In genomic region chr1:46569909-46570725, GRCh38 we compare ENCODE assay signal across 21 cellular contexts. TPM values are rescaled to one million over a fixed set of nuclear protein-coding genes. Genes with fewer than 3 reads are reported as not detected.
DNase-seq lines count a peak whose midpoint lies in the region; ATAC-seq and TF ChIP-seq lines count a peak whose summit lies in the region.
"Had no signal": no experiment of that assay in that cellular context is flagged by ENCODE, and none has a peak within 500 bp of the region (broad histone marks: within the 10 kb centered on the region; RNA-seq: fewer than 3 reads in every experiment).

No MANE protein-coding gene starts in this region.

- H2BK5ac ChIP-seq in mesenchymal stem cell (ENCODE audit: low read depth, low read length, poor library complexity, severe bottlenecking): no peak overlapping the region

- intact Hi-C loops in right cardiac atrium (cut with DNase I): no loop called here
- intact Hi-C loops in mucosa of descending colon (cut with DNase I, micrococcal nuclease): no loop called here

- no peak overlapping the region for H3K14ac ChIP-seq in mesenchymal stem cell (ENCODE audit: low read length in 2 of 2)

- H3K4ac ChIP-seq in mesenchymal stem cell (ENCODE audit: low read depth in 1 of 2, low read length in 2 of 2): no peak overlapping the region

- ATAC-seq in right cardiac atrium (no peak), mucosa of descending colon (peak; percentile 68), HG02798 (IDR thresholded peaks at IDR 0.05; ENCODE audit: poor library complexity, unreplicated experiment) (no peak)

- H3K4me3 ChIP-seq in right cardiac atrium (ENCODE audit: low read length): no peak overlapping the region
- H3K4me3 ChIP-seq in right atrium auricular region: no peak overlapping the region
- no peak overlapping the region for H3K4me3 ChIP-seq in fibroblast of pulmonary artery (replicated peaks; ENCODE audit: low read depth, low read length)
- no peak overlapping the region for H3K4me3 ChIP-seq in mucosa of descending colon
- H3K4me3 ChIP-seq in mesenchymal stem cell (ENCODE audit: insufficient read depth in 1 of 2, low read depth in 1 of 2, low read length in 2 of 2): no peak overlapping the region
- H3K4me3 ChIP-seq: MG63 had no signal

- H3K27me3 ChIP-seq in right cardiac atrium (ENCODE audit: control insufficient read depth, insufficient read depth) (no peaks in the 10 kb centered on the region), right atrium auricular region (no peaks in the 10 kb centered on the region), mesenchymal stem cell (ENCODE audit: control insufficient read depth in 1 of 2, insufficient read depth in 1 of 2, low read length in 2 of 2) (no peaks in the 10 kb centered on the region)
- H3K27me3 ChIP-seq: MG63 had no signal

- H3K9me3 ChIP-seq in right cardiac atrium (ENCODE audit: control insufficient read depth, low read length): no peaks in the 10 kb centered on the region
- H3K9me3 ChIP-seq in right atrium auricular region: no peaks in the 10 kb centered on the region
- H3K9me3 ChIP-seq in mucosa of descending colon: no peaks in the 10 kb centered on the region
- no peaks in the 10 kb centered on the region for H3K9me3 ChIP-seq in mesenchymal stem cell (ENCODE audit: control insufficient read depth, low read length)
- H3K9me3 ChIP-seq: MG63 had no signal

- H2BK15ac ChIP-seq in mesenchymal stem cell (ENCODE audit: low read depth, poor library complexity, severe bottlenecking): no peak overlapping the region

- H4K8ac ChIP-seq in mesenchymal stem cell (ENCODE audit: low read length): no peak overlapping the region

- TF ChIP-seq CTCF in right atrium auricular region (IDR thresholded peaks at IDR 0.05): no peak
- TF ChIP-seq CTCF in fibroblast of pulmonary artery (IDR thresholded peaks at IDR 0.05; ENCODE audit: low read length, missing control alignments): no peak
- TF ChIP-seq CTCF in mucosa of descending colon (IDR thresholded peaks at IDR 0.05): no peak

- H3K9ac ChIP-seq in mesenchymal stem cell (ENCODE audit: low read length): no peak overlapping the region

- no peak overlapping the region for H2AK5ac ChIP-seq in mesenchymal stem cell (ENCODE audit: low read length, severe bottlenecking)

- H3K36me3 ChIP-seq in right atrium auricular region (peaks cover 22% of the 10 kb centered on the region), mucosa of descending colon (ENCODE audit: low read depth) (no peaks in the 10 kb centered on the region), mesenchymal stem cell (ENCODE audit: control insufficient read depth in 1 of 2, insufficient read depth in 2 of 2, low read depth in 1 of 2, low read length in 2 of 2) (peaks cover 22 to 55% of the 10 kb centered on the region in 2 experiments)
- H3K36me3 ChIP-seq: MG63 had no signal

- DNase-seq in right cardiac atrium: peak in 2 of 3 donors; percentile 42 to 72
- DNase-seq in right atrium auricular region (ENCODE audit: low spot score): no peak
- peak; percentile 16 for DNase-seq in fibroblast of pulmonary artery (ENCODE audit: low read depth)
- no peak for DNase-seq in mucosa of descending colon
- no peak for DNase-seq in Kasumi-1 (lab: John Stamatoyannopoulos, UW)
- no peak for DNase-seq in mesenchymal stem cell
- DNase-seq in DMS79 treated with DMSO at 0.1 percent for 48 hours (lab: John Stamatoyannopoulos, UW): no peak
- DNase-seq: 8988T, C1 segment of cervical spinal cord, DMS 273 treated with DMSO at 0.1 percent for 48 hours, GF-D8, MG63, NCI-H1105 treated with DMSO at 0.1 percent for 48 hours, NCI-H1694 treated with DMSO at 0.1 percent for 48 hours, NCI-H345, NCI-H526, SHP77 treated with DMSO at 0.1 percent for 48 hours had no signal

- H3K18ac ChIP-seq in mesenchymal stem cell (ENCODE audit: low read depth in 1 of 2, low read length in 2 of 2): no peak overlapping the region

- no peak overlapping the region for H3K23ac ChIP-seq in mesenchymal stem cell (ENCODE audit: low read length in 2 of 2)

- H4K91ac ChIP-seq in mesenchymal stem cell (ENCODE audit: low read length): no peak overlapping the region

- no peak overlapping the region for H3K4me2 ChIP-seq in mesenchymal stem cell (ENCODE audit: low read length, poor library complexity, severe bottlenecking)

- no peaks in the 10 kb centered on the region for H3K79me1 ChIP-seq in mesenchymal stem cell (replicated peaks; ENCODE audit: low read length, poor library complexity, severe bottlenecking)

- H3K27ac ChIP-seq in right cardiac atrium (ENCODE audit: low read length) (no peak overlapping the region), right atrium auricular region (no peak overlapping the region), mesenchymal stem cell (ENCODE audit: low read length, poor library complexity, severe bottlenecking) (no peak overlapping the region)

- H3K4me1 ChIP-seq in right cardiac atrium (ENCODE audit: control insufficient read depth, insufficient read depth, low read length) (peaks cover 3% of the 10 kb centered on the region), right atrium auricular region (peaks cover 0 to 22% of the 10 kb centered on the region in 2 donors), mucosa of descending colon (ENCODE audit: low read depth) (no peaks in the 10 kb centered on the region), mesenchymal stem cell (ENCODE audit: control insufficient read depth, insufficient read depth, low read depth, low read length) (no peaks in the 10 kb centered on the region)

- H2AFZ ChIP-seq in mesenchymal stem cell (ENCODE audit: low read depth, low read length): no peak overlapping the region

- H2BK120ac ChIP-seq in mesenchymal stem cell (ENCODE audit: low read depth, low read length): no peak overlapping the region

- no peak overlapping the region for H2BK12ac ChIP-seq in mesenchymal stem cell (ENCODE audit: low read length in 2 of 2)

- 70% methylated on average over 13 of the region's 13 CpGs for whole genome bisulfite sequencing in right cardiac atrium
- WGBS in mesenchymal stem cell: 89% methylated on average over 12 of the region's 13 CpGs

RNA-seq across cellular contexts. Expression of gene KNCN, which starts 18.7 kb away (rescaled TPM):
- total RNA-seq in right cardiac atrium: not detected
- polyA plus RNA-seq in right cardiac atrium: not detected
- total RNA-seq in right atrium auricular region: not detected
- not detected for total RNA-seq in mucosa of descending colon
- polyA plus RNA-seq in mesenchymal stem cell (2013, experiment 1 of 2): not detected
- polyA plus RNA-seq in mesenchymal stem cell (2013, experiment 2 of 2): not detected
- total RNA-seq: Daoy, H1, OCI-LY7 had no signal
- polyA plus RNA-seq: H1 had no signal

RNA-seq across cellular contexts. Expression of gene MKNK1, which starts 34.0 kb away (rescaled TPM):
- 10 to 100 TPM; 40.2 to 46.9 (median 43.4) TPM for total RNA-seq in right cardiac atrium
- polyA plus RNA-seq in right cardiac atrium: 27.8 TPM
- total RNA-seq in right atrium auricular region: 10 to 100 TPM; 22.1 to 25.0 TPM
- 10 to 100 TPM; 51.5 to 65.7 (median 59.3) TPM for total RNA-seq in mucosa of descending colon
- polyA plus RNA-seq in mesenchymal stem cell (2013, experiment 1 of 2): 25.8 TPM
- polyA plus RNA-seq in mesenchymal stem cell (2013, experiment 2 of 2): 27.8 TPM

RNA-seq across cellular contexts. Expression of gene MOB3C, which starts 46.5 kb away (rescaled TPM):
- total RNA-seq in right cardiac atrium (10 to 100 TPM; 14.1 to 20.9 (median 16.5) TPM), right atrium auricular region (10 to 100 TPM in 1 of 2 donors, 1 to 10 TPM in 1; 7.9 to 14.5 TPM), mucosa of descending colon (10 to 100 TPM; 15.4 to 24.4 (median 17.4) TPM)
- 10.3 TPM for polyA plus RNA-seq in right cardiac atrium
- polyA plus RNA-seq in mesenchymal stem cell (2013, experiment 1 of 2): 5.6 TPM
- polyA plus RNA-seq in mesenchymal stem cell (2013, experiment 2 of 2): 5.8 TPM

Comparison
In these comparisons a context has a peak if more than half of its experiments do, and no peak if none do; other contexts are left out.
1. DNase-seq: peak in right cardiac atrium (2 of 3) and fibroblast of pulmonary artery (single experiment); none in right atrium auricular region (single experiment), mucosa of descending colon (0 of 3), Kasumi-1 (0 of 2), mesenchymal stem cell (single experiment) and DMS79 treated with DMSO at 0.1 percent for 48 hours (single experiment).